34 cellular contexts compared by ENCODE assay signal in genomic region chrX:98028691-98029090, GRCh38.
"Had no signal": no experiment of that assay in that cellular context is flagged by ENCODE, and none has a peak within 500 bp of the region (broad histone marks: within the 10 kb centered on the region; RNA-seq: fewer than 3 reads in every experiment).

No MANE protein-coding gene starts in this region.

- DNase-seq: Kasumi-1, KBM-7, KG1, MG63, MM.1S, MV-4-11, NCI-H1048, NCI-H1092, NCI-H1092 treated with DMSO at 0.1 percent for 48 hours, NCI-H1105, NCI-H1105 treated with DMSO at 0.1 percent for 48 hours, NCI-H1417, NCI-H1417 treated with DMSO at 0.1 percent for 48 hours, NCI-H1436, NCI-H1436 treated with DMSO at 0.1 percent for 48 hours, NCI-H146, NCI-H1694 treated with DMSO at 0.1 percent for 48 hours, NCI-H187, NCI-H187 treated with DMSO at 0.1 percent for 48 hours, NCI-H1930, NCI-H2029, NCI-H2029 treated with DMSO at 0.1 percent for 48 hours, NCI-H2081, NCI-H2081 treated with DMSO at 0.1 percent for 48 hours, NCI-H2107, NCI-H2171, NCI-H2171 treated with DMSO at 0.1 percent for 48 hours, NCI-H2227 treated with DMSO at 0.1 percent for 48 hours, NCI-H226, NCI-H345, NCI-H446, NCI-H446 treated with DMSO at 0.1 percent for 48 hours, NCI-H510A had no signal

- H3K36me3 ChIP-seq: MG63 had no signal

- H3K27ac ChIP-seq: KMS-11 had no signal

- H3K9ac ChIP-seq: KMS-11 had no signal

- H3K27me3 ChIP-seq: MG63 had no signal

- H3K9me3 ChIP-seq: MG63 had no signal

- H3K4me3 ChIP-seq: MG63 had no signal

- H3K4me2 ChIP-seq: KMS-11 had no signal
